11 cellular contexts compared by ENCODE assay signal in genomic region chr11:61541568-61541967, GRCh38. TPM values are rescaled to one million over a fixed set of nuclear protein-coding genes. Genes with fewer than 3 reads are reported as not detected.
DNase-seq lines count a peak whose midpoint lies in the region; ATAC-seq and TF ChIP-seq lines count a peak whose summit lies in the region.
"Had no signal": no experiment of that assay in that cellular context is flagged by ENCODE, and none has a peak within 500 bp of the region (broad histone marks: within the 10 kb centered on the region; RNA-seq: fewer than 3 reads in every experiment).

No MANE protein-coding gene starts in this region.

- H3K27me3 Mint-ChIP-seq in H9 (ENCODE audit: low read depth), result no peaks in the 10 kb centered on the region; the same call in none of the 2 replicates
- peaks cover 16% of the 10 kb centered on the region for H3K27me3 Mint-ChIP-seq in CD4-positive, alpha-beta T cell

- peaks cover 38 to 55% of the 10 kb centered on the region in 2 experiments for H3K4me1 Mint-ChIP-seq in H9
- no peaks in the 10 kb centered on the region for H3K4me1 Mint-ChIP-seq in CD4-positive, alpha-beta T cell (ENCODE audit: low read depth)

- DNase-seq in AG09309 (ENCODE audit: low read depth), result peak; percentile 11
- peak; percentile 91 for DNase-seq in H9
- DNase-seq in NOMO-1 (lab: John Stamatoyannopoulos, UW; ENCODE audit: unreplicated experiment in 2 of 2), result peak; percentile 35 to 44
- DNase-seq in fibroblast of the conjunctiva (ENCODE audit: low read depth), result peak; percentile 60
- DNase-seq in CD4-positive, alpha-beta T cell, result no peak
- no peak for DNase-seq in NCI-H2227 treated with DMSO at 0.1 percent for 48 hours (lab: John Stamatoyannopoulos, UW)
- no peak for DNase-seq in right atrium auricular region (ENCODE audit: low spot score)
- DNase-seq: NCI-H2171 had no signal

- no peak overlapping the region for H3K18ac ChIP-seq in H9 (ENCODE audit: insufficient read length, low read depth, low read length)

- no peak overlapping the region for H2BK15ac ChIP-seq in H9 (ENCODE audit: low read depth, low read length)

- no peak overlapping the region for H4K91ac ChIP-seq in H9 (ENCODE audit: insufficient read length, low read depth, low read length)

- intact Hi-C loops in CD4-positive, alpha-beta T cell (cut with DNase I, micrococcal nuclease), result no loop called here

- no peaks in the 10 kb centered on the region for H4K20me1 ChIP-seq in H9 (ENCODE audit: control insufficient read depth, insufficient read depth, insufficient read length)

- H3K4me1 ChIP-seq in H9 (ENCODE audit: insufficient read depth, low read length) (peaks cover 9% of the 10 kb centered on the region), right atrium auricular region (peaks cover 0 to 41% of the 10 kb centered on the region in 2 donors)

- H3K23me2 ChIP-seq in H9 (ENCODE audit: insufficient read length, low read depth, low read length, poor library complexity, severe bottlenecking), result peaks cover 3% of the 10 kb centered on the region

- H2AK5ac ChIP-seq in H9 (ENCODE audit: insufficient read length, low read length), result no peak overlapping the region

- peak overlapping the region; percentile 6 to 68 (median 12); a peak in 2 of 7 replicates for H3K27ac Mint-ChIP-seq in H9
- H3K27ac Mint-ChIP-seq in CD4-positive, alpha-beta T cell, result no peak overlapping the region

- no peak overlapping the region for H4K5ac ChIP-seq in H9 (ENCODE audit: insufficient read length, low read depth, low read length)

- no peak overlapping the region for H2BK5ac ChIP-seq in H9 (ENCODE audit: insufficient read length, low read length)

- H3K9me3 Mint-ChIP-seq in H9, result no peaks in the 10 kb centered on the region
- no peaks in the 10 kb centered on the region for H3K9me3 Mint-ChIP-seq in CD4-positive, alpha-beta T cell

- peak overlapping the region in 1 of 2 experiments; percentile 13; a peak in 1 of 5 replicates for H3K4me3 Mint-ChIP-seq in H9
- no peak overlapping the region for H3K4me3 Mint-ChIP-seq in CD4-positive, alpha-beta T cell

- POLR2A ChIA-PET in CD4-positive, alpha-beta T cell (lab: Charles Lee), result no interaction called here

- no peak for TF ChIP-seq CTCF in AG09309 (IDR thresholded peaks at IDR 0.05; ENCODE audit: control insufficient read depth, insufficient read depth, low read depth, low read length, missing control alignments)
- TF ChIP-seq CTCF in H9 (conservative IDR thresholded peaks at IDR 0.05), result no peak
- TF ChIP-seq CTCF in CD4-positive, alpha-beta T cell (IDR thresholded peaks at IDR 0.05), result no peak
- no peak for TF ChIP-seq CTCF in right atrium auricular region (IDR thresholded peaks at IDR 0.05)

- H3K36me3 Mint-ChIP-seq in H9 (ENCODE audit: insufficient read depth in 1 of 3, low read depth in 3 of 3), result peaks cover 4 to 5% (median 4%) of the 10 kb centered on the region in 3 experiments; a peak in 3 of 7 replicates
- no peaks in the 10 kb centered on the region for H3K36me3 Mint-ChIP-seq in CD4-positive, alpha-beta T cell (ENCODE audit: low read depth)

- H3K4me2 ChIP-seq in H9 (ENCODE audit: insufficient read depth, insufficient read length, low read length), result no peak overlapping the region

- CTCF ChIA-PET in CD4-positive, alpha-beta T cell (lab: Charles Lee), result no interaction called here

- no peak overlapping the region for H2BK12ac ChIP-seq in H9 (ENCODE audit: insufficient read length, low read depth, low read length)

- no peak for ATAC-seq in CD4-positive, alpha-beta T cell (ENCODE audit: poor library complexity)
- no peak for ATAC-seq in GM19351 (IDR thresholded peaks at IDR 0.05; ENCODE audit: unreplicated experiment)

- H2BK120ac ChIP-seq in H9 (ENCODE audit: low read depth, low read length, poor library complexity, severe bottlenecking), result no peak overlapping the region

- H4K8ac ChIP-seq in H9 (replicated peaks; ENCODE audit: insufficient read length, low read depth, low read length), result no peak overlapping the region

- no peak overlapping the region for H3K4me3 ChIP-seq in AG09309 (ENCODE audit: control insufficient read depth, low read depth, low read length)
- H3K4me3 ChIP-seq in right atrium auricular region, result no peak overlapping the region
- H3K4me3 ChIP-seq: esophagus muscularis mucosa had no signal

- H3T11ph ChIP-seq in H9 (ENCODE audit: low read length), result no peak overlapping the region

- no peak overlapping the region for H3K23ac ChIP-seq in H9 (ENCODE audit: insufficient read length, low read depth, low read length)

- no peak overlapping the region for H3K9ac ChIP-seq in H9 (ENCODE audit: extremely low read depth, insufficient read length, low read length)

- H3K79me1 ChIP-seq in H9 (ENCODE audit: insufficient read depth, low read depth, low read length, poor library complexity, severe bottlenecking), result no peaks in the 10 kb centered on the region

- WGBS in H9 (ENCODE audit: extremely low coverage, insufficient read length, low lambda C conversion rate), result no CpG with 5 or more reads among the region's 3 CpGs

- H3K9me3 ChIP-seq in H9 (ENCODE audit: control insufficient read depth, low read depth, low read length) (no peaks in the 10 kb centered on the region), right atrium auricular region (no peaks in the 10 kb centered on the region)
- no peaks in the 10 kb centered on the region for H3K9me3 ChIP-seq in CD4-positive, alpha-beta T cell (ENCODE audit: control insufficient read depth, low read length)
- H3K9me3 ChIP-seq: esophagus muscularis mucosa had no signal

- H3K36me3 ChIP-seq in right atrium auricular region, result peaks cover 4% of the 10 kb centered on the region
- H3K36me3 ChIP-seq: esophagus muscularis mucosa had no signal

- no peak overlapping the region for H3K14ac ChIP-seq in H9 (ENCODE audit: insufficient read depth, low read length)

- H3K27ac ChIP-seq in H9 (ENCODE audit: insufficient read length, low read depth, low read length) (no peak overlapping the region), right atrium auricular region (no peak overlapping the region)
- no peak overlapping the region for H3K27ac ChIP-seq in CD4-positive, alpha-beta T cell (ENCODE audit: low read depth, low read length)
- H3K27ac ChIP-seq: esophagus muscularis mucosa had no signal

- H3K4ac ChIP-seq in H9 (ENCODE audit: low read depth, low read length), result no peak overlapping the region

- no peak overlapping the region for H2BK20ac ChIP-seq in H9 (ENCODE audit: low read depth, low read length, poor library complexity, severe bottlenecking)

- no peaks in the 10 kb centered on the region for H3K27me3 ChIP-seq in H9 (ENCODE audit: insufficient read depth, low read length)
- peaks cover 10% of the 10 kb centered on the region for H3K27me3 ChIP-seq in CD4-positive, alpha-beta T cell (ENCODE audit: control insufficient read depth, insufficient read depth, low read length)
- H3K27me3 ChIP-seq in right atrium auricular region, result no peaks in the 10 kb centered on the region

- H2AFZ ChIP-seq in H9 (ENCODE audit: low read length), result no peak overlapping the region

- no peak overlapping the region for H3K56ac ChIP-seq in H9 (ENCODE audit: insufficient read length, low read depth, low read length)

- no peaks in the 10 kb centered on the region for H3K79me2 ChIP-seq in H9 (ENCODE audit: insufficient read depth, low read length)

RNA-seq across cellular contexts. Expression of gene LRRC10B, which starts 33.0 kb away (rescaled TPM):
- total RNA-seq in H9 (2021) (0.31 and 0.39 TPM in 2 replicates), right atrium auricular region (1 to 10 TPM in 1 of 2 donors, under 1 TPM in 1; 0.37 to 1.1 TPM)
- not detected for total RNA-seq in CD4-positive, alpha-beta T cell
- total RNA-seq: osteocyte had no signal

RNA-seq across cellular contexts. Expression of gene SYT7, which starts 39.3 kb away (rescaled TPM):
- 7.0 and 8.8 TPM in 2 replicates for total RNA-seq in H9 (2021)
- not detected for total RNA-seq in CD4-positive, alpha-beta T cell
- total RNA-seq in right atrium auricular region, result 10 to 100 TPM; 19.2 to 23.6 TPM

Comparison
In these comparisons a context has a peak if more than half of its experiments do, and no peak if none do; other contexts are left out.
1. DNase-seq: peak in AG09309 (single experiment), H9 (single experiment), NOMO-1 (2 of 2) and fibroblast of the conjunctiva (single experiment); none in CD4-positive, alpha-beta T cell (0 of 10), NCI-H2227 treated with DMSO at 0.1 percent for 48 hours (single experiment) and right atrium auricular region (single experiment).